ENCODE assay signal across 2 cellular contexts in genomic region chr3:150759319-150759718, GRCh38.
TF ChIP-seq lines count a peak whose summit lies in the region.

No MANE protein-coding gene starts in this region.

TF ChIP-seq in GM12878, 131 proteins besides CTCF, POLR2A, EP300 and RAD21:
- no peak for TF ChIP-seq CHD1 (IDR thresholded peaks at IDR 0.05; ENCODE audit: low read depth, low read length)
- TF ChIP-seq ZNF384 (IDR thresholded peaks at IDR 0.05; ENCODE audit: borderline replicate concordance, low read depth, low read length): peak; percentile 12; the same call in 1 of the 2 replicates
- no peak for TF ChIP-seq GATAD2B (conservative IDR thresholded peaks at IDR 0.05; ENCODE audit: low read depth)
- TF ChIP-seq PAX8 (IDR thresholded peaks at IDR 0.05): no peak
- 0 out of 2 replicates have a peak, but pooled peaks have one; percentile 1 for TF ChIP-seq CREB1 (IDR thresholded peaks at IDR 0.05; ENCODE audit: low read depth)
- no peak for TF ChIP-seq SREBF1 (IDR thresholded peaks at IDR 0.05; ENCODE audit: low read length)
- 0 out of 2 replicates have a peak, but pooled peaks have one; percentile 23 for TF ChIP-seq TCF12 (IDR thresholded peaks at IDR 0.05; ENCODE audit: low read depth, low read length)
- TF ChIP-seq, protein P1, sequence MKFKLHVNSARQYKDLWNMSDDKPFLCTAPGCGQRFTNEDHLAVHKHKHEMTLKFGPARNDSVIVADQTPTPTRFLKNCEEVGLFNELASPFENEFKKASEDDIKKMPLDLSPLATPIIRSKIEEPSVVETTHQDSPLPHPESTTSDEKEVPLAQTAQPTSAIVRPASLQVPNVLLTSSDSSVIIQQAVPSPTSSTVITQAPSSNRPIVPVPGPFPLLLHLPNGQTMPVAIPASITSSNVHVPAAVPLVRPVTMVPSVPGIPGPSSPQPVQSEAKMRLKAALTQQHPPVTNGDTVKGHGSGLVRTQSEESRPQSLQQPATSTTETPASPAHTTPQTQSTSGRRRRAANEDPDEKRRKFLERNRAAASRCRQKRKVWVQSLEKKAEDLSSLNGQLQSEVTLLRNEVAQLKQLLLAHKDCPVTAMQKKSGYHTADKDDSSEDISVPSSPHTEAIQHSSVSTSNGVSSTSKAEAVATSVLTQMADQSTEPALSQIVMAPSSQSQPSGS (IDR thresholded peaks at IDR 0.05; ENCODE audit: low read length): 0 out of 2 replicates have a peak, but pooled peaks have one; percentile 20

TF ChIP-seq in neural cell, 6 proteins besides CTCF, POLR2A, EP300 and RAD21:
- TF ChIP-seq, protein P2, sequence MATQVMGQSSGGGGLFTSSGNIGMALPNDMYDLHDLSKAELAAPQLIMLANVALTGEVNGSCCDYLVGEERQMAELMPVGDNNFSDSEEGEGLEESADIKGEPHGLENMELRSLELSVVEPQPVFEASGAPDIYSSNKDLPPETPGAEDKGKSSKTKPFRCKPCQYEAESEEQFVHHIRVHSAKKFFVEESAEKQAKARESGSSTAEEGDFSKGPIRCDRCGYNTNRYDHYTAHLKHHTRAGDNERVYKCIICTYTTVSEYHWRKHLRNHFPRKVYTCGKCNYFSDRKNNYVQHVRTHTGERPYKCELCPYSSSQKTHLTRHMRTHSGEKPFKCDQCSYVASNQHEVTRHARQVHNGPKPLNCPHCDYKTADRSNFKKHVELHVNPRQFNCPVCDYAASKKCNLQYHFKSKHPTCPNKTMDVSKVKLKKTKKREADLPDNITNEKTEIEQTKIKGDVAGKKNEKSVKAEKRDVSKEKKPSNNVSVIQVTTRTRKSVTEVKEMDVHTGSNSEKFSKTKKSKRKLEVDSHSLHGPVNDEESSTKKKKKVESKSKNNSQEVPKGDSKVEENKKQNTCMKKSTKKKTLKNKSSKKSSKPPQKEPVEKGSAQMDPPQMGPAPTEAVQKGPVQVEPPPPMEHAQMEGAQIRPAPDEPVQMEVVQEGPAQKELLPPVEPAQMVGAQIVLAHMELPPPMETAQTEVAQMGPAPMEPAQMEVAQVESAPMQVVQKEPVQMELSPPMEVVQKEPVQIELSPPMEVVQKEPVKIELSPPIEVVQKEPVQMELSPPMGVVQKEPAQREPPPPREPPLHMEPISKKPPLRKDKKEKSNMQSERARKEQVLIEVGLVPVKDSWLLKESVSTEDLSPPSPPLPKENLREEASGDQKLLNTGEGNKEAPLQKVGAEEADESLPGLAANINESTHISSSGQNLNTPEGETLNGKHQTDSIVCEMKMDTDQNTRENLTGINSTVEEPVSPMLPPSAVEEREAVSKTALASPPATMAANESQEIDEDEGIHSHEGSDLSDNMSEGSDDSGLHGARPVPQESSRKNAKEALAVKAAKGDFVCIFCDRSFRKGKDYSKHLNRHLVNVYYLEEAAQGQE (IDR thresholded peaks at IDR 0.05; ENCODE audit: borderline replicate concordance): no peak
- TF ChIP-seq SMC3 (conservative IDR thresholded peaks at IDR 0.05; ENCODE audit: poor library complexity): no peak
- TF ChIP-seq POLR2AphosphoS5 (IDR thresholded peaks at IDR 0.05): no peak
- no peak for TF ChIP-seq EZH2 (IDR thresholded peaks at IDR 0.05; ENCODE audit: borderline replicate concordance, insufficient read depth, low read length, poor library complexity, severe bottlenecking)
- TF ChIP-seq MXI1 (conservative IDR thresholded peaks at IDR 0.05; ENCODE audit: poor library complexity, severe bottlenecking): no peak
- no peak for TF ChIP-seq TAF1 (IDR thresholded peaks at IDR 0.05; ENCODE audit: low read depth)
